In genomic region chr4:41857225-41857624, GRCh38 we compare ENCODE assay signal across 1 cellular context.
TF ChIP-seq lines count a peak whose summit lies in the region.

No MANE protein-coding gene starts in this region.

TF ChIP-seq in SK-N-SH treated with all-trans-retinoic acid at 6 μM for 48 hours, 23 proteins besides CTCF, POLR2A, EP300 and RAD21 (continued from another document):
- TF ChIP-seq SNAI2 (CRISPR knock-in tag; IDR thresholded peaks at IDR 0.05), result peak; percentile 67; the same call in 1 of the 2 replicates
- TF ChIP-seq, protein P1, sequence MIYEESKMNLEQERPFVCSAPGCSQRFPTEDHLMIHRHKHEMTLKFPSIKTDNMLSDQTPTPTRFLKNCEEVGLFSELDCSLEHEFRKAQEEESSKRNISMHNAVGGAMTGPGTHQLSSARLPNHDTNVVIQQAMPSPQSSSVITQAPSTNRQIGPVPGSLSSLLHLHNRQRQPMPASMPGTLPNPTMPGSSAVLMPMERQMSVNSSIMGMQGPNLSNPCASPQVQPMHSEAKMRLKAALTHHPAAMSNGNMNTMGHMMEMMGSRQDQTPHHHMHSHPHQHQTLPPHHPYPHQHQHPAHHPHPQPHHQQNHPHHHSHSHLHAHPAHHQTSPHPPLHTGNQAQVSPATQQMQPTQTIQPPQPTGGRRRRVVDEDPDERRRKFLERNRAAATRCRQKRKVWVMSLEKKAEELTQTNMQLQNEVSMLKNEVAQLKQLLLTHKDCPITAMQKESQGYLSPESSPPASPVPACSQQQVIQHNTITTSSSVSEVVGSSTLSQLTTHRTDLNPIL (CRISPR knock-in tag; IDR thresholded peaks at IDR 0.05; ENCODE audit: low read depth), result no peak
- no peak for TF ChIP-seq CSDC2 (CRISPR knock-in tag; IDR thresholded peaks at IDR 0.05)
- TF ChIP-seq ZFP3 (CRISPR knock-in tag; IDR thresholded peaks at IDR 0.05), result no peak
- TF ChIP-seq ESRRG (CRISPR knock-in tag; IDR thresholded peaks at IDR 0.05), result 0 out of 2 replicates have a peak, but pooled peaks have one; percentile 6
- TF ChIP-seq ZNF565 (CRISPR knock-in tag; conservative IDR thresholded peaks at IDR 0.05; ENCODE audit: low read depth), result 0 out of 2 replicates have a peak, but pooled peaks have one; percentile 41
- no peak; the same call in 1 of the 2 replicates for TF ChIP-seq POU6F1 (CRISPR knock-in tag; IDR thresholded peaks at IDR 0.05; ENCODE audit: borderline replicate concordance, low read depth)
- no peak for TF ChIP-seq TOX (CRISPR knock-in tag; IDR thresholded peaks at IDR 0.05; ENCODE audit: borderline replicate concordance)
- TF ChIP-seq, protein P2, sequence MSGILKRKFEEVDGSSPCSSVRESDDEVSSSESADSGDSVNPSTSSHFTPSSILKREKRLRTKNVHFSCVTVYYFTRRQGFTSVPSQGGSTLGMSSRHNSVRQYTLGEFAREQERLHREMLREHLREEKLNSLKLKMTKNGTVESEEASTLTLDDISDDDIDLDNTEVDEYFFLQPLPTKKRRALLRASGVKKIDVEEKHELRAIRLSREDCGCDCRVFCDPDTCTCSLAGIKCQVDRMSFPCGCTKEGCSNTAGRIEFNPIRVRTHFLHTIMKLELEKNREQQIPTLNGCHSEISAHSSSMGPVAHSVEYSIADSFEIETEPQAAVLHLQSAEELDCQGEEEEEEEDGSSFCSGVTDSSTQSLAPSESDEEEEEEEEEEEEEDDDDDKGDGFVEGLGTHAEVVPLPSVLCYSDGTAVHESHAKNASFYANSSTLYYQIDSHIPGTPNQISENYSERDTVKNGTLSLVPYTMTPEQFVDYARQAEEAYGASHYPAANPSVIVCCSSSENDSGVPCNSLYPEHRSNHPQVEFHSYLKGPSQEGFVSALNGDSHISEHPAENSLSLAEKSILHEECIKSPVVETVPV (CRISPR knock-in tag; IDR thresholded peaks at IDR 0.05), result no peak; the same call in 1 of the 2 replicates
TF ChIP-seq in SK-N-SH treated with all-trans-retinoic acid at 6 μM for 48 hours: peak in this region for 11.
